In genomic region chr11:62539238-62539925, GRCh38 we compare ENCODE assay signal across 8 cellular contexts. TPM values are rescaled to one million over a fixed set of nuclear protein-coding genes. Genes with fewer than 3 reads are reported as not detected.
DNase-seq lines count a peak whose midpoint lies in the region; ATAC-seq and TF ChIP-seq lines count a peak whose summit lies in the region.

No MANE protein-coding gene starts in this region.

- ATAC-seq in lung (ENCODE audit: insufficient read depth, low FRiP score), result peak; percentile 25

- H3K36me3 ChIP-seq in breast epithelium, result peaks cover 8% of the 10 kb centered on the region
- peaks cover 7 to 20% of the 10 kb centered on the region in 2 donors for H3K36me3 ChIP-seq in lung (ENCODE audit: control insufficient read depth in 2 of 2, insufficient read depth in 2 of 2, low read length in 2 of 2)
- peaks cover 19 to 44% (median 28%) of the 10 kb centered on the region in 3 donors for H3K36me3 ChIP-seq in tibial artery

- DNase-seq in activated T-cell treated with anti-CD3 and anti-CD28 coated beads for 1 hour (ENCODE audit: low read depth) (peak; percentile 28), activated T-cell treated with anti-CD3 and anti-CD28 coated beads for 4 hours (no peak), SW480 (ENCODE audit: low spot score) (peak; percentile 79), breast epithelium (ENCODE audit: low spot score in 2 of 2) (no peak), lung (ENCODE audit: low spot score) (peak; percentile 75), tibial artery (peak in 1 of 2 donors; percentile 85), NCI-H1436 (lab: John Stamatoyannopoulos, UW) (no peak), HEK293T (ENCODE audit: extremely low spot score) (no peak)

- POLR2A ChIA-PET in HEK293T (lab: Yijun Ruan, JAX), result no interaction called here

- TF ChIP-seq CTCF in breast epithelium (IDR thresholded peaks at IDR 0.05), result no peak
- TF ChIP-seq CTCF in lung (IDR thresholded peaks at IDR 0.05; ENCODE audit: control extremely low read depth, extremely low read depth), result no peak
- no peak for TF ChIP-seq CTCF in tibial artery (IDR thresholded peaks at IDR 0.05)

- H3K4me3 ChIP-seq in breast epithelium, result peak overlapping the region; percentile 14 to 98 (median 98)
- H3K4me3 ChIP-seq in lung, result no peak overlapping the region
- H3K4me3 ChIP-seq in tibial artery, result peak overlapping the region; percentile 86 to 87

- 32 to 36% methylated on average over 13 of the region's 13 CpGs for WGBS in lung, 2 donors

- H3K9me3 ChIP-seq in breast epithelium (no peaks in the 10 kb centered on the region), lung (ENCODE audit: control insufficient read depth in 2 of 2, insufficient read depth in 1 of 2, low read length in 1 of 2) (no peaks in the 10 kb centered on the region), tibial artery (no peaks in the 10 kb centered on the region)

- TF ChIP-seq POLR2A in breast epithelium (IDR thresholded peaks at IDR 0.05), result no peak

- H3K27ac ChIP-seq in breast epithelium (peak overlapping the region; percentile 96 to 99), lung (ENCODE audit: low read depth in 1 of 2, low read length in 1 of 2) (peak overlapping the region; percentile 65 to 81), tibial artery (peak overlapping the region; percentile 98)

- H3K4me1 ChIP-seq in breast epithelium, result peaks cover 34 to 47% of the 10 kb centered on the region in 2 donors
- H3K4me1 ChIP-seq in lung (ENCODE audit: control insufficient read depth in 2 of 2, insufficient read depth in 2 of 2, low read length in 2 of 2), result peaks cover 38 to 42% of the 10 kb centered on the region in 2 donors
- H3K4me1 ChIP-seq in tibial artery, result peaks cover 5 to 95% (median 83%) of the 10 kb centered on the region in 4 donors

- CTCF ChIA-PET in HEK293T (lab: Yijun Ruan, JAX), result interaction anchor here (0.7 to 1.3 kb wide), 2 partner anchors 115 to 323 kb away, joined by 3 to 7 read pairs; no protein-coding TSS in a partner anchor

- intact Hi-C loops in breast epithelium (cut with DNase I; ENCODE audit: low total_unique reads), result loop anchor here (5.0 kb wide), 1 partner anchor 37 kb away; no protein-coding TSS in a partner anchor
- intact Hi-C loops in tibial artery (cut with DNase I; ENCODE audit: low total_unique reads), result no loop called here

- H3K27me3 ChIP-seq in breast epithelium (no peaks in the 10 kb centered on the region), lung (ENCODE audit: control insufficient read depth, insufficient read depth) (no peaks in the 10 kb centered on the region), tibial artery (no peaks in the 10 kb centered on the region)

TF ChIP-seq in HEK293T, 16 proteins besides CTCF, POLR2A, EP300 and RAD21:
- TF ChIP-seq LEF1 (IDR thresholded peaks at IDR 0.05; ENCODE audit: borderline replicate concordance) (no peak), FOXM1 (IDR thresholded peaks at IDR 0.05; ENCODE audit: borderline replicate concordance) (no peak), CTBP1 (IDR thresholded peaks at IDR 0.05; ENCODE audit: borderline replicate concordance) (no peak), FOXA1 (IDR thresholded peaks at IDR 0.05) (no peak), SUZ12 (IDR thresholded peaks at IDR 0.05) (no peak), TARDBP (IDR thresholded peaks at IDR 0.05) (no peak)

RNA-seq across cellular contexts. Expression of gene AHNAK, which starts 7.2 kb away (rescaled TPM):
- 1,000 to 10,000 TPM in 2 of 3 donors, 100 to 1,000 TPM in 1; 636 to 1,393 (median 1,040) TPM for total RNA-seq in breast epithelium
- 100 to 1,000 TPM; 396 to 707 TPM for total RNA-seq in lung
- 10 to 100 TPM; 66.5 to 79.9 TPM for polyA plus RNA-seq in lung

RNA-seq across cellular contexts. Expression of gene EEF1G, which starts 34.3 kb away (rescaled TPM):
- total RNA-seq in breast epithelium (1,000 to 10,000 TPM; 1,312 to 1,961 (median 1,794) TPM), lung (1,000 to 10,000 TPM in 1 of 2 donors, 100 to 1,000 TPM in 1; 941 to 1,160 TPM)
- 1,000 to 10,000 TPM; 1,043 to 1,130 TPM for polyA plus RNA-seq in lung

RNA-seq across cellular contexts. Expression of gene TUT1, which starts 51.9 kb away (rescaled TPM):
- total RNA-seq in breast epithelium (10 to 100 TPM in 2 of 3 donors, 1 to 10 TPM in 1; 7.7 to 12.1 (median 10.7) TPM), lung (10 to 100 TPM; 10.8 to 19.4 TPM)
- polyA plus RNA-seq in lung, result 10 to 100 TPM; 15.2 to 21.9 TPM

Comparison
In these comparisons a context has a peak if more than half of its experiments do, and no peak if none do; other contexts are left out.
1. DNase-seq: peak in activated T-cell treated with anti-CD3 and anti-CD28 coated beads for 1 hour (single experiment), SW480 (single experiment) and lung (single experiment); none in activated T-cell treated with anti-CD3 and anti-CD28 coated beads for 4 hours (single experiment), breast epithelium (0 of 2), NCI-H1436 (single experiment) and HEK293T (single experiment).
2. Peak in every context shown above with its lines, with median percentiles within 50 percentile points of each other: H3K27ac ChIP-seq.